ENCODE assay signal across 32 cellular contexts in genomic region chr6:25388776-25389175, GRCh38.
DNase-seq lines count a peak whose midpoint lies in the region; ATAC-seq, FAIRE-seq and TF ChIP-seq lines count a peak whose summit lies in the region.
"Had no signal": no experiment of that assay in that cellular context is flagged by ENCODE, and none has a peak within 500 bp of the region (broad histone marks: within the 10 kb centered on the region; RNA-seq: fewer than 3 reads in every experiment).

No MANE protein-coding gene starts in this region.

- CTCF ChIA-PET in activated CD4-positive, alpha-beta T cell treated with anti-CD3 and anti-CD28 coated beads for 36 hours (lab: Charles Lee), result interaction anchor here (0.6 kb wide), 1 partner anchor 341 kb away, joined by 3 read pairs; no protein-coding TSS in a partner anchor
- CTCF ChIA-PET in OCI-LY7 (lab: Charles Lee; ENCODE audit: unreplicated experiment), result interaction anchor here (0.6 to 1.3 kb wide), 5 partner anchors 10 to 123 kb away, joined by 3 to 4 read pairs (median 4); no protein-coding TSS in a partner anchor

- H3K36me3 Mint-ChIP-seq in activated CD4-positive, alpha-beta T cell treated with anti-CD3 and anti-CD28 coated beads for 36 hours (ENCODE audit: low read depth), result no peaks in the 10 kb centered on the region
- no peaks in the 10 kb centered on the region for H3K36me3 Mint-ChIP-seq in activated CD4-positive, alpha-beta T cell treated with anti-CD3 and anti-CD28 coated beads, Interleukin-2, amount 10 ng/mL, durations not matched to agents 24 days and 14 days (ENCODE audit: low read depth)
- no peaks in the 10 kb centered on the region for H3K36me3 Mint-ChIP-seq in stimulated activated effector memory CD8-positive, alpha-beta T cell treated with anti-CD3 and anti-CD28 coated beads, Interleukin-12 subunit alpha, Interleukin-12 subunit beta, amount 100 ng/mL, for 72 hours
- H3K36me3 Mint-ChIP-seq: activated CD4-positive, alpha-beta memory T cell treated with anti-CD3 and anti-CD28 coated beads for 36 hours; activated naive CD4-positive, alpha-beta T cell treated with anti-CD3 and anti-CD28 coated beads, Interleukin-2, amount 50 U/mL, for 72 hours; neural progenitor cell had no signal

- no TSS peak for BruUV-seq in OCI-LY7 (replicated peaks; lab: Mats Ljungman, UMichigan)

- H3K79me2 ChIP-seq in OCI-LY7 (ENCODE audit: insufficient read depth, low read depth, low read length), result peaks cover 80% of the 10 kb centered on the region

- peaks cover 21% of the 10 kb centered on the region for H3K4me1 Mint-ChIP-seq in activated CD4-positive, alpha-beta T cell treated with anti-CD3 and anti-CD28 coated beads for 36 hours
- peaks cover 12% of the 10 kb centered on the region for H3K4me1 Mint-ChIP-seq in activated CD4-positive, alpha-beta T cell treated with anti-CD3 and anti-CD28 coated beads, Interleukin-2, amount 10 ng/mL, durations not matched to agents 24 days and 14 days
- H3K4me1 Mint-ChIP-seq in stimulated activated effector memory CD8-positive, alpha-beta T cell treated with anti-CD3 and anti-CD28 coated beads, Interleukin-12 subunit alpha, Interleukin-12 subunit beta, amount 100 ng/mL, for 72 hours, result peaks cover 8% of the 10 kb centered on the region

- in situ Hi-C loops in GM13977 (cut with MboI; ENCODE audit: low pct_unique_long_range_greater_than_20kb, low sequenced_read_pairs, unreplicated experiment), result no loop called here

- no peak overlapping the region; the same call in 1 of the 2 replicates for H2AFZ ChIP-seq in OCI-LY7 (ENCODE audit: low read length)
- H2AFZ ChIP-seq: GM23338, neural progenitor cell, parathyroid adenoma had no signal

- H3K4me2 ChIP-seq in OCI-LY7 (ENCODE audit: low read length), result peak overlapping the region; percentile 82
- H3K4me2 ChIP-seq: GM23338, neural progenitor cell had no signal

- no peak for TF ChIP-seq CTCF in OCI-LY7 (conservative IDR thresholded peaks at IDR 0.05; ENCODE audit: low read length)
- no peak for TF ChIP-seq CTCF in bronchial epithelial cell (IDR thresholded peaks at IDR 0.05; ENCODE audit: insufficient read depth, low read length, severe bottlenecking)
- TF ChIP-seq CTCF in GM13977 (IDR thresholded peaks at IDR 0.05; ENCODE audit: extremely low read depth, insufficient read depth, missing control alignments), result no peak

- H4K20me1 ChIP-seq in OCI-LY7 (ENCODE audit: insufficient read depth, low read length), result no peaks in the 10 kb centered on the region

- ATAC-seq in activated CD4-positive, alpha-beta T cell treated with anti-CD3 and anti-CD28 coated beads for 36 hours, result no peak
- ATAC-seq in stimulated activated effector memory CD8-positive, alpha-beta T cell treated with anti-CD3 and anti-CD28 coated beads, Interleukin-12 subunit alpha, Interleukin-12 subunit beta, amount 100 ng/mL, for 72 hours, result no peak
- ATAC-seq: activated CD4-positive, CD25-positive, alpha-beta regulatory T cell treated with anti-CD3 and anti-CD28 coated beads, Interleukin-2, amount 50 U/mL, for 24 hours; GM23338 had no signal

- peak overlapping the region; percentile 37 for H3K27ac Mint-ChIP-seq in activated CD4-positive, alpha-beta T cell treated with anti-CD3 and anti-CD28 coated beads for 36 hours
- no peak overlapping the region for H3K27ac Mint-ChIP-seq in activated CD4-positive, alpha-beta T cell treated with anti-CD3 and anti-CD28 coated beads, Interleukin-2, amount 10 ng/mL, durations not matched to agents 24 days and 14 days
- no peak overlapping the region for H3K27ac Mint-ChIP-seq in stimulated activated effector memory CD8-positive, alpha-beta T cell treated with anti-CD3 and anti-CD28 coated beads, Interleukin-12 subunit alpha, Interleukin-12 subunit beta, amount 100 ng/mL, for 72 hours
- H3K27ac Mint-ChIP-seq: activated CD4-positive, alpha-beta memory T cell treated with anti-CD3 and anti-CD28 coated beads for 36 hours; activated naive CD4-positive, alpha-beta T cell treated with anti-CD3 and anti-CD28 coated beads, Interleukin-2, amount 50 U/mL, for 72 hours; activated T-helper 2 cell treated with anti-CD3 and anti-CD28 coated beads, Interferon-gamma antibody, Interleukin-2, Interleukin-4, amounts not matched to agents 10 μg/mL and 5 μg/mL and 100 μg/mL, durations not matched to agents 14 hours and 24 hours and 36 hours; GM23338; neural progenitor cell; T-helper 1 cell treated with Interleukin-12 subunit alpha and Interleukin-12 subunit beta and Interleukin-4 antibody, amounts not matched to agents 30 μg/mL and 1 μg/mL, for 36 hours had no signal

- H3K4me3 Mint-ChIP-seq in activated CD4-positive, alpha-beta T cell treated with anti-CD3 and anti-CD28 coated beads for 36 hours, result no peak overlapping the region
- no peak overlapping the region for H3K4me3 Mint-ChIP-seq in activated CD4-positive, alpha-beta T cell treated with anti-CD3 and anti-CD28 coated beads, Interleukin-2, amount 10 ng/mL, durations not matched to agents 24 days and 14 days
- no peak overlapping the region for H3K4me3 Mint-ChIP-seq in stimulated activated effector memory CD8-positive, alpha-beta T cell treated with anti-CD3 and anti-CD28 coated beads, Interleukin-12 subunit alpha, Interleukin-12 subunit beta, amount 100 ng/mL, for 72 hours
- H3K4me3 Mint-ChIP-seq: activated CD4-positive, alpha-beta memory T cell treated with anti-CD3 and anti-CD28 coated beads for 36 hours; CD14-positive monocyte; GM23338; neural progenitor cell; T-helper 1 cell treated with Interleukin-12 subunit alpha and Interleukin-12 subunit beta and Interleukin-4 antibody, amounts not matched to agents 30 μg/mL and 1 μg/mL, for 36 hours had no signal

- H3K4me3 ChIP-seq in OCI-LY7 (ENCODE audit: low read depth, low read length, poor library complexity, severe bottlenecking), result peak overlapping the region; percentile 60
- H3K4me3 ChIP-seq in bronchial epithelial cell (ENCODE audit: low read depth, low read length), result no peak overlapping the region
- no peak overlapping the region for H3K4me3 ChIP-seq in skeletal muscle tissue (ENCODE audit: low read length in 3 of 3)
- H3K4me3 ChIP-seq: colonic mucosa, GM23338, left lung, neural progenitor cell, SK-N-MC, transverse colon had no signal

- no peak for DNase-seq in activated CD4-positive, alpha-beta T cell treated with anti-CD3 and anti-CD28 coated beads for 36 hours
- no peak for DNase-seq in activated CD4-positive, alpha-beta T cell treated with anti-CD3 and anti-CD28 coated beads, Interleukin-2, amount 10 ng/mL, durations not matched to agents 24 days and 14 days
- DNase-seq in OCI-LY7 (ENCODE audit: low spot score) (peak; percentile 64), bronchial epithelial cell (ENCODE audit: low read depth) (peak; percentile 41), pons (ENCODE audit: low spot score) (no peak), GM13977 (ENCODE audit: low spot score) (no peak)
- DNase-seq in stimulated activated effector memory CD8-positive, alpha-beta T cell treated with anti-CD3 and anti-CD28 coated beads, Interleukin-12 subunit alpha, Interleukin-12 subunit beta, amount 100 ng/mL, for 72 hours (ENCODE audit: low spot score in 2 of 2), result no peak
- DNase-seq: aorta; colonic mucosa; effector CD8-positive, alpha-beta T cell; GDM1; Kasumi-1; left lung; mesendoderm; NCI-H2107; NCI-H82; right cardiac atrium; stimulated activated CD4-positive, alpha-beta T cell treated with anti-CD3 and anti-CD28 coated beads, Interleukin-2, amount 100 ng/mL, for 24 hours; transverse colon had no signal

- no peak overlapping the region for H3K9ac ChIP-seq in skeletal muscle tissue (ENCODE audit: low read depth in 1 of 3, low read length in 3 of 3)
- H3K9ac ChIP-seq: neural progenitor cell, parathyroid adenoma had no signal

- H3K9me2 ChIP-seq in OCI-LY7 (ENCODE audit: insufficient read depth, low read length), result no peaks in the 10 kb centered on the region

- no peaks in the 10 kb centered on the region; the same call in 1 of the 2 replicates for H3K36me3 ChIP-seq in OCI-LY7 (ENCODE audit: insufficient read depth, low read length)
- H3K36me3 ChIP-seq in bronchial epithelial cell (ENCODE audit: control insufficient read depth, insufficient read depth, low read length), result no peaks in the 10 kb centered on the region
- H3K36me3 ChIP-seq in skeletal muscle tissue (ENCODE audit: control insufficient read depth in 3 of 3, insufficient read depth in 3 of 3, low read length in 3 of 3), result no peaks in the 10 kb centered on the region
- H3K36me3 ChIP-seq: colonic mucosa, left lung, neural progenitor cell, transverse colon had no signal

- H3K27ac ChIP-seq in OCI-LY7 (ENCODE audit: low read depth, low read length, poor library complexity, severe bottlenecking) (peak overlapping the region; percentile 99), skeletal muscle tissue (ENCODE audit: low read depth, low read length) (peak overlapping the region; percentile 25)
- H3K27ac ChIP-seq: 22Rv1, colonic mucosa, epithelial cell of prostate, left lung, neural progenitor cell, parathyroid adenoma, SK-N-MC, transverse colon had no signal

- no peaks in the 10 kb centered on the region for H3K27me3 Mint-ChIP-seq in activated CD4-positive, alpha-beta T cell treated with anti-CD3 and anti-CD28 coated beads for 36 hours
- no peaks in the 10 kb centered on the region for H3K27me3 Mint-ChIP-seq in activated CD4-positive, alpha-beta T cell treated with anti-CD3 and anti-CD28 coated beads, Interleukin-2, amount 10 ng/mL, durations not matched to agents 24 days and 14 days
- H3K27me3 Mint-ChIP-seq: activated CD4-positive, alpha-beta memory T cell treated with anti-CD3 and anti-CD28 coated beads for 36 hours had no signal

- POLR2A ChIA-PET in activated CD4-positive, alpha-beta T cell treated with anti-CD3 and anti-CD28 coated beads for 36 hours (lab: Charles Lee), result interaction anchor here (0.6 to 1.1 kb wide), 3 partner anchors 15 to 25 kb away, joined by 3 to 6 read pairs (median 5); no protein-coding TSS in a partner anchor
- POLR2A ChIA-PET in OCI-LY7 (lab: Charles Lee), result interaction anchor here (0.6 to 13.5 kb wide), 11 partner anchors 12 to 1758 kb away, joined by 3 to 233 read pairs (median 4); partner anchors contain the start of gene CARMIL1

- H3K27me3 ChIP-seq in bronchial epithelial cell (ENCODE audit: control insufficient read depth, insufficient read depth, low read length) (no peaks in the 10 kb centered on the region), skeletal muscle tissue (ENCODE audit: control insufficient read depth in 3 of 3, insufficient read depth in 3 of 3, low read length in 3 of 3) (no peaks in the 10 kb centered on the region)
- H3K27me3 ChIP-seq: colonic mucosa, left lung, neural progenitor cell, transverse colon had no signal

- H3K9me3 Mint-ChIP-seq in activated CD4-positive, alpha-beta T cell treated with anti-CD3 and anti-CD28 coated beads for 36 hours (ENCODE audit: low read depth), result no peaks in the 10 kb centered on the region
- H3K9me3 Mint-ChIP-seq in activated CD4-positive, alpha-beta T cell treated with anti-CD3 and anti-CD28 coated beads, Interleukin-2, amount 10 ng/mL, durations not matched to agents 24 days and 14 days, result no peaks in the 10 kb centered on the region
- no peaks in the 10 kb centered on the region for H3K9me3 Mint-ChIP-seq in stimulated activated effector memory CD8-positive, alpha-beta T cell treated with anti-CD3 and anti-CD28 coated beads, Interleukin-12 subunit alpha, Interleukin-12 subunit beta, amount 100 ng/mL, for 72 hours
- H3K9me3 Mint-ChIP-seq: activated CD4-positive, alpha-beta memory T cell treated with anti-CD3 and anti-CD28 coated beads for 36 hours; activated naive CD4-positive, alpha-beta T cell treated with anti-CD3 and anti-CD28 coated beads, Interleukin-2, amount 50 U/mL, for 72 hours; activated T-helper 2 cell treated with anti-CD3 and anti-CD28 coated beads, Interferon-gamma antibody, Interleukin-2, Interleukin-4, amounts not matched to agents 10 μg/mL and 5 μg/mL and 100 μg/mL, durations not matched to agents 14 hours and 24 hours and 36 hours; CD14-positive monocyte; GM23338; neural progenitor cell; T-helper 1 cell treated with Interleukin-12 subunit alpha and Interleukin-12 subunit beta and Interleukin-4 antibody, amounts not matched to agents 30 μg/mL and 1 μg/mL, for 36 hours had no signal

- H3K4me1 ChIP-seq in OCI-LY7 (ENCODE audit: insufficient read depth, low read length, poor library complexity, severe bottlenecking), result peaks cover 94% of the 10 kb centered on the region
- no peaks in the 10 kb centered on the region for H3K4me1 ChIP-seq in skeletal muscle tissue (ENCODE audit: control insufficient read depth in 3 of 3, insufficient read depth in 3 of 3, low read length in 3 of 3)
- H3K4me1 ChIP-seq: colonic mucosa, parathyroid adenoma, transverse colon had no signal

- intact Hi-C loops in activated CD4-positive, alpha-beta T cell treated with anti-CD3 and anti-CD28 coated beads for 36 hours (cut with DNase I, micrococcal nuclease), result no loop called here
- intact Hi-C loops in activated CD4-positive, alpha-beta T cell treated with anti-CD3 and anti-CD28 coated beads, Interleukin-2, amount 10 ng/mL, durations not matched to agents 24 days and 14 days (cut with micrococcal nuclease), result no loop called here
- intact Hi-C loops in OCI-LY7 (cut with micrococcal nuclease; ENCODE audit: unreplicated experiment), result loop anchor here (1.0 to 10.0 kb wide), 9 partner anchors 11 to 1756 kb away; partner anchors contain the start of gene CARMIL1

- FAIRE-seq in bronchial epithelial cell (lab: Jason Lieb, UNC), result no peak

- H3K9me3 ChIP-seq in OCI-LY7 (ENCODE audit: low read length) (no peaks in the 10 kb centered on the region), skeletal muscle tissue (ENCODE audit: control insufficient read depth in 3 of 3, low read length in 3 of 3) (no peaks in the 10 kb centered on the region)
- H3K9me3 ChIP-seq: colonic mucosa, left lung, transverse colon had no signal

Comparison
In these comparisons a context has a peak if more than half of its experiments do, and no peak if none do; other contexts are left out.
1. DNase-seq: peak in OCI-LY7 (single experiment) and bronchial epithelial cell (single experiment); none in activated CD4-positive, alpha-beta T cell treated with anti-CD3 and anti-CD28 coated beads for 36 hours (single experiment), activated CD4-positive, alpha-beta T cell treated with anti-CD3 and anti-CD28 coated beads, Interleukin-2, amount 10 ng/mL, durations not matched to agents 24 days and 14 days (single experiment), pons (single experiment), GM13977 (single experiment) and stimulated activated effector memory CD8-positive, alpha-beta T cell treated with anti-CD3 and anti-CD28 coated beads, Interleukin-12 subunit alpha, Interleukin-12 subunit beta, amount 100 ng/mL, for 72 hours (0 of 2).